Comparison of ENCODE assay signal across 8 cellular contexts in genomic region chr1:244599937-244600350, GRCh38. TPM values are rescaled to one million over a fixed set of nuclear protein-coding genes. Genes with fewer than 3 reads are reported as not detected.
DNase-seq lines count a peak whose midpoint lies in the region; ATAC-seq and TF ChIP-seq lines count a peak whose summit lies in the region.

No MANE protein-coding gene starts in this region.

- intact Hi-C loops in CD14-positive monocyte (cut with micrococcal nuclease) = loop anchor here (5.0 to 10.0 kb wide), 3 partner anchors 135 to 445 kb away; partner anchors contain the start of gene CATSPERE (in 1 of the 2)

- TF ChIP-seq CTCF in CD14-positive monocyte (IDR thresholded peaks at IDR 0.05) = no peak

- H3K27ac Mint-ChIP-seq in CD14-positive monocyte = peak overlapping the region; percentile 58 to 94 (median 86)
- peak overlapping the region; percentile 75 for H3K27ac Mint-ChIP-seq in activated CD4-positive, alpha-beta T cell treated with anti-CD3 and anti-CD28 coated beads, Interleukin-2, amount 10 ng/mL, durations not matched to agents 7 days and 5 days

- H3K9me3 Mint-ChIP-seq in CD14-positive monocyte = peaks cover 0 to 2% (median 0%) of the 10 kb centered on the region in 7 donors
- no peaks in the 10 kb centered on the region for H3K9me3 Mint-ChIP-seq in activated CD4-positive, alpha-beta T cell treated with anti-CD3 and anti-CD28 coated beads, Interleukin-2, amount 10 ng/mL, durations not matched to agents 7 days and 5 days

- ATAC-seq in GM19467 (IDR thresholded peaks at IDR 0.05; ENCODE audit: unreplicated experiment) = peak; percentile 75
- ATAC-seq in HG03565 (IDR thresholded peaks at IDR 0.05; ENCODE audit: unreplicated experiment) = peak; percentile 97

- no peaks in the 10 kb centered on the region for H3K36me3 Mint-ChIP-seq in CD14-positive monocyte
- no peaks in the 10 kb centered on the region for H3K36me3 Mint-ChIP-seq in activated CD4-positive, alpha-beta T cell treated with anti-CD3 and anti-CD28 coated beads, Interleukin-2, amount 10 ng/mL, durations not matched to agents 7 days and 5 days (ENCODE audit: low read depth)

- peaks cover 23% of the 10 kb centered on the region for H3K4me1 Mint-ChIP-seq in CD14-positive monocyte
- peaks cover 9% of the 10 kb centered on the region for H3K4me1 Mint-ChIP-seq in activated CD4-positive, alpha-beta T cell treated with anti-CD3 and anti-CD28 coated beads, Interleukin-2, amount 10 ng/mL, durations not matched to agents 7 days and 5 days

- no peak overlapping the region for H3K4me3 Mint-ChIP-seq in CD14-positive monocyte
- peak overlapping the region; percentile 32 for H3K4me3 Mint-ChIP-seq in activated CD4-positive, alpha-beta T cell treated with anti-CD3 and anti-CD28 coated beads, Interleukin-2, amount 10 ng/mL, durations not matched to agents 7 days and 5 days

- POLR2A ChIA-PET in activated CD4-positive, alpha-beta T cell treated with anti-CD3 and anti-CD28 coated beads, Interleukin-2, amount 10 ng/mL, durations not matched to agents 7 days and 5 days (lab: Charles Lee) = interaction anchor here (0.5 to 0.9 kb wide), 3 partner anchors 105 to 442 kb away, joined by 3 to 5 read pairs (median 3); no protein-coding TSS in a partner anchor

- CTCF ChIA-PET in activated CD4-positive, alpha-beta T cell treated with anti-CD3 and anti-CD28 coated beads, Interleukin-2, amount 10 ng/mL, durations not matched to agents 7 days and 5 days (lab: Charles Lee) = interaction anchor here (0.6 to 1.2 kb wide), 5 partner anchors 11 to 556 kb away, joined by 3 to 5 read pairs (median 3); no protein-coding TSS in a partner anchor

- peaks cover 2 to 5% (median 3%) of the 10 kb centered on the region in 3 donors for H3K27me3 Mint-ChIP-seq in CD14-positive monocyte (ENCODE audit: low read depth in 3 of 3)
- no peaks in the 10 kb centered on the region for H3K27me3 Mint-ChIP-seq in activated CD4-positive, alpha-beta T cell treated with anti-CD3 and anti-CD28 coated beads, Interleukin-2, amount 10 ng/mL, durations not matched to agents 7 days and 5 days

- DNase-seq in CD14-positive monocyte (ENCODE audit: low spot score) (peak; percentile 67), fibroblast of the conjunctiva (ENCODE audit: low read depth) (peak; percentile 79), Kasumi-1 (lab: John Stamatoyannopoulos, UW) (no peak), D341Med (ENCODE audit: low spot score) (no peak)
- peak; percentile 42 for DNase-seq in activated CD4-positive, alpha-beta T cell treated with anti-CD3 and anti-CD28 coated beads, Interleukin-2, amount 10 ng/mL, durations not matched to agents 7 days and 5 days
- peak; percentile 2 to 13 (median 12) for DNase-seq in stimulated activated CD4-positive, alpha-beta T cell treated with anti-CD3 and anti-CD28 coated beads, TNF-alpha, amount 100 ng/mL, for 4 hours (ENCODE audit: low read depth in 3 of 3)

RNA-seq across cellular contexts. Expression of gene DESI2, which starts 53.0 kb away (rescaled TPM):
- polyA plus RNA-seq in CD14-positive monocyte = 10 to 100 TPM; 11.2 to 12.0 TPM
- total RNA-seq in activated CD4-positive, alpha-beta T cell treated with anti-CD3 and anti-CD28 coated beads, Interleukin-2, amount 10 ng/mL, durations not matched to agents 7 days and 5 days = 10 to 100 TPM; 29.6 to 29.7 TPM

Comparison
In these comparisons a context has a peak if more than half of its experiments do, and no peak if none do; other contexts are left out.
1. DNase-seq: peak in CD14-positive monocyte (single experiment), activated CD4-positive, alpha-beta T cell treated with anti-CD3 and anti-CD28 coated beads, Interleukin-2, amount 10 ng/mL, durations not matched to agents 7 days and 5 days (single experiment), fibroblast of the conjunctiva (single experiment) and stimulated activated CD4-positive, alpha-beta T cell treated with anti-CD3 and anti-CD28 coated beads, TNF-alpha, amount 100 ng/mL, for 4 hours (3 of 3); none in Kasumi-1 (0 of 2) and D341Med (single experiment).